Comparison of ENCODE assay signal across 15 cellular contexts in the genomic region with DNA sequence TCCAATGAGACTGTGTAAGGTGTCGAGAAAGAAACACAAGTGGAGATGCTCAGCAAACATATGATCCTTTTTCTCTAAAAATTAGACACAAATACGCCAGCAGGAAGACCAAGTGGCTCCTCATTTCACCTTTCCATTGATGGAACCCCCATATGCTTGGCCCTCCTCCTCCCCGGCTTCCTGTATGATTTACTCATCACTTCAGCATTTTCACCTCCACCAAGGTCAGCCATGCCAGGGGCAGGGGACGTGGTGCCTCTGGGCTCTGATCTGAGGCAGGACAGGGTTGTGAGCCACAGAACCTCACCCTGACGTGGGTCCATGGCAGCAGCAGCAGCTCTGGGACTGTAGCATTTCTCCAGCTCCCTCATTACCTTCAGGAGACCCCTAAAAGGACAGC.
"Had no signal": no experiment of that assay in that cellular context is flagged by ENCODE, and none has a peak within 500 bp of the region (broad histone marks: within the 10 kb centered on the region; RNA-seq: fewer than 3 reads in every experiment).

No MANE protein-coding gene starts in this region.

- H3K4me1 Mint-ChIP-seq: nephron had no signal

- H3K36me3 Mint-ChIP-seq: activated naive CD4-positive, alpha-beta T cell treated with anti-CD3 and anti-CD28 coated beads, Interleukin-2, amount 50 U/mL, for 24 hours had no signal

- ATAC-seq: gastrocnemius medialis, left lung had no signal

- H3K27me3 ChIP-seq: ascending aorta, gastrocnemius medialis, left lung, vagina had no signal

- H3K4me1 ChIP-seq: ascending aorta, breast epithelium, gastrocnemius medialis, left lung, suprapubic skin, transverse colon, vagina had no signal

- H3K9me3 Mint-ChIP-seq: activated naive CD4-positive, alpha-beta T cell treated with anti-CD3 and anti-CD28 coated beads, Interleukin-2, amount 50 U/mL, for 24 hours; nephron had no signal

- H3K4me3 ChIP-seq: ascending aorta, breast epithelium, gastrocnemius medialis, left lung, suprapubic skin, transverse colon, vagina had no signal

- DNase-seq: activated CD4-positive, alpha-beta T cell treated with anti-CD3 and anti-CD28 coated beads, Interleukin-2, amount 10 ng/mL, durations not matched to agents 7 days and 5 days; cerebellar nuclear complex; effector CD4-positive, alpha-beta T cell; gastrocnemius medialis; midbrain; T1000; transverse colon had no signal

- H3K27ac Mint-ChIP-seq: activated CD4-positive, alpha-beta T cell treated with anti-CD3 and anti-CD28 coated beads, Interleukin-2, amount 10 ng/mL, durations not matched to agents 7 days and 5 days; activated naive CD4-positive, alpha-beta T cell treated with anti-CD3 and anti-CD28 coated beads, Interleukin-2, amount 50 U/mL, for 24 hours; nephron; stimulated activated naive CD8-positive, alpha-beta T cell treated with anti-CD3 and anti-CD28 coated beads, Interleukin-15, amount 100 ng/mL, for 72 hours had no signal

- H3K27ac ChIP-seq: ascending aorta, breast epithelium, gastrocnemius medialis, left lung, suprapubic skin, transverse colon, vagina had no signal

- H3K4me3 Mint-ChIP-seq: activated CD4-positive, alpha-beta T cell treated with anti-CD3 and anti-CD28 coated beads, Interleukin-2, amount 10 ng/mL, durations not matched to agents 7 days and 5 days; activated naive CD4-positive, alpha-beta T cell treated with anti-CD3 and anti-CD28 coated beads, Interleukin-2, amount 50 U/mL, for 24 hours; nephron; stimulated activated naive CD8-positive, alpha-beta T cell treated with anti-CD3 and anti-CD28 coated beads, Interleukin-15, amount 100 ng/mL, for 72 hours had no signal

- H3K36me3 ChIP-seq: ascending aorta, breast epithelium, gastrocnemius medialis, left lung, suprapubic skin, transverse colon, vagina had no signal

- H3K9me3 ChIP-seq: ascending aorta, breast epithelium, gastrocnemius medialis, left lung, suprapubic skin, transverse colon, vagina had no signal
